14 cellular contexts compared by ENCODE assay signal in the genomic region with DNA sequence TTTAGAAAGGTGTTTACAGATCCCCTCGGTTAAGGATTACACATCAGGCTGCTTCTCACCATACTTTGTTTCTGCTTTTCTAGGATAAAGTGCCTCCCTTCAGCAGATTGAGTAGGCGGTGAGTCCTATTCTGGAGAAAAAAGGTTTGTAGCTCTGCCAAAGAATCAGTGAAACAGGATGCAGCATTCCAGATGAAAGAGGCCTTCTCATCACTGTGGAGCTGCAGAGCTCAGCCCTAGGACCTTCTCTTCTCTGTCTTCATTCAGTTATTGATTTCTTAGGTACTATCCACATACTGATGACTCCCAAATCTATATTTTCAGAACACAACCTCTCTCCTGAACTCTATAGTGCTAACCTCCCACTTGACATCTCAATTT.
DNase-seq lines count a peak whose midpoint lies in the region; ATAC-seq and TF ChIP-seq lines count a peak whose summit lies in the region.
"Had no signal": no experiment of that assay in that cellular context is flagged by ENCODE, and none has a peak within 500 bp of the region (broad histone marks: within the 10 kb centered on the region; RNA-seq: fewer than 3 reads in every experiment).

No MANE protein-coding gene starts in this region.

- H3K4me3 Mint-ChIP-seq in T-helper 2 cell treated with Interferon-gamma antibody and Interleukin-4, amounts not matched to agents 5 μg/mL and 100 μg/mL, for 36 hours, result no peak overlapping the region
- H3K4me3 Mint-ChIP-seq in CD8-positive, alpha-beta memory T cell, result no peak overlapping the region
- H3K4me3 Mint-ChIP-seq in T-helper 17 cell, result no peak overlapping the region
- H3K4me3 Mint-ChIP-seq: CD4-positive, alpha-beta memory T cell had no signal

- H3K9me2 ChIP-seq in SK-N-SH, result no peaks in the 10 kb centered on the region

- H3K4me2 ChIP-seq in SK-N-SH (no peak overlapping the region; the same call in 1 of the 2 replicates), parathyroid adenoma (ENCODE audit: low read length) (no peak overlapping the region)

- POLR2A ChIA-PET in BJ (lab: Charles Lee), result interaction anchor here (0.7 kb wide), 1 partner anchor 175 kb away, joined by 8 read pairs; no protein-coding TSS in a partner anchor
- POLR2A ChIA-PET in SK-N-SH (lab: Yijun Ruan, JAX), result no interaction called here
- POLR2A ChIA-PET in CD8-positive, alpha-beta memory T cell (lab: Charles Lee), result no interaction called here

- H3K79me2 ChIP-seq in SK-N-SH (ENCODE audit: insufficient read depth) (no peaks in the 10 kb centered on the region), parathyroid adenoma (no peaks in the 10 kb centered on the region)

- H3K27me3 Mint-ChIP-seq in T-helper 2 cell treated with Interferon-gamma antibody and Interleukin-4, amounts not matched to agents 5 μg/mL and 100 μg/mL, for 36 hours (ENCODE audit: low read depth), result peaks cover 14% of the 10 kb centered on the region
- no peaks in the 10 kb centered on the region for H3K27me3 Mint-ChIP-seq in CD8-positive, alpha-beta memory T cell
- H3K27me3 Mint-ChIP-seq in T-helper 17 cell, result no peaks in the 10 kb centered on the region
- H3K27me3 Mint-ChIP-seq: CD4-positive, alpha-beta memory T cell had no signal

- H3K9me3 ChIP-seq in SK-N-SH (no peaks in the 10 kb centered on the region), parathyroid adenoma (ENCODE audit: control insufficient read depth, low read length) (no peaks in the 10 kb centered on the region), T-helper 17 cell (ENCODE audit: control insufficient read depth, low read length, poor library complexity, severe bottlenecking) (no peaks in the 10 kb centered on the region)
- H3K9me3 ChIP-seq in CD8-positive, alpha-beta memory T cell (ENCODE audit: low read length), result no peaks in the 10 kb centered on the region
- H3K9me3 ChIP-seq: MG63 had no signal

- H3K36me3 Mint-ChIP-seq in T-helper 2 cell treated with Interferon-gamma antibody and Interleukin-4, amounts not matched to agents 5 μg/mL and 100 μg/mL, for 36 hours (ENCODE audit: low read depth), result no peaks in the 10 kb centered on the region
- no peaks in the 10 kb centered on the region for H3K36me3 Mint-ChIP-seq in CD8-positive, alpha-beta memory T cell
- no peaks in the 10 kb centered on the region for H3K36me3 Mint-ChIP-seq in T-helper 17 cell (ENCODE audit: low read depth)
- H3K36me3 Mint-ChIP-seq: CD4-positive, alpha-beta memory T cell had no signal

- no peaks in the 10 kb centered on the region for H3K36me3 ChIP-seq in BJ (ENCODE audit: control insufficient read depth, insufficient read depth, low read length)
- no peaks in the 10 kb centered on the region for H3K36me3 ChIP-seq in SK-N-SH (replicated peaks in 1 of 2; ENCODE audit: control insufficient read depth in 1 of 2, insufficient read depth in 2 of 2, low read length in 1 of 2)
- H3K36me3 ChIP-seq in parathyroid adenoma (ENCODE audit: control insufficient read depth, insufficient read depth, low read length), result no peaks in the 10 kb centered on the region
- no peaks in the 10 kb centered on the region for H3K36me3 ChIP-seq in CD8-positive, alpha-beta memory T cell (ENCODE audit: insufficient read depth, low read length)
- H3K36me3 ChIP-seq: MG63 had no signal

- DNase-seq in BJ (ENCODE audit: low read depth) (peak; percentile 35), SK-N-SH (no peak), fibroblast of villous mesenchyme (ENCODE audit: low read depth) (peak; percentile 51), NCI-H1417 treated with DMSO at 0.1 percent for 48 hours (lab: John Stamatoyannopoulos, UW) (no peak), T-helper 17 cell (no peak)
- no peak for DNase-seq in T-helper 2 cell treated with Interferon-gamma antibody and Interleukin-4, amounts not matched to agents 5 μg/mL and 100 μg/mL, for 36 hours (ENCODE audit: low spot score)
- DNase-seq in CD8-positive, alpha-beta memory T cell, result no peak
- DNase-seq: CD4-positive, alpha-beta memory T cell; left cardiac atrium; MG63; NCI-H748 treated with DMSO at 0.1 percent for 48 hours; SW 1271 had no signal

- no peaks in the 10 kb centered on the region for H4K20me1 ChIP-seq in SK-N-SH (ENCODE audit: insufficient read depth)

- no peak overlapping the region for H3K9ac ChIP-seq in SK-N-SH
- no peak overlapping the region for H3K9ac ChIP-seq in parathyroid adenoma

- WGBS in SK-N-SH (ENCODE audit: low lambda C conversion rate), result 70% methylated on average over 2 of the region's 2 CpGs

- no peak for TF ChIP-seq CTCF in BJ (IDR thresholded peaks at IDR 0.05; ENCODE audit: insufficient read depth, low read depth, low read length)
- no peak for TF ChIP-seq CTCF in SK-N-SH (IDR thresholded peaks at IDR 0.05)
- no peak for TF ChIP-seq CTCF in fibroblast of villous mesenchyme (IDR thresholded peaks at IDR 0.05; ENCODE audit: insufficient read depth, low read depth, low read length)
- no peak for TF ChIP-seq CTCF in parathyroid adenoma (IDR thresholded peaks at IDR 0.05)

- no peaks in the 10 kb centered on the region for H3K9me3 Mint-ChIP-seq in T-helper 2 cell treated with Interferon-gamma antibody and Interleukin-4, amounts not matched to agents 5 μg/mL and 100 μg/mL, for 36 hours
- no peaks in the 10 kb centered on the region for H3K9me3 Mint-ChIP-seq in CD8-positive, alpha-beta memory T cell
- H3K9me3 Mint-ChIP-seq: CD4-positive, alpha-beta memory T cell had no signal

- H3F3A ChIP-seq in SK-N-SH (replicated peaks; ENCODE audit: insufficient read depth), result peaks cover 5% of the 10 kb centered on the region

- no peak for TF ChIP-seq RAD21 in SK-N-SH (IDR thresholded peaks at IDR 0.05; ENCODE audit: low read length)

- H3K27ac ChIP-seq in SK-N-SH (ENCODE audit: low read depth in 2 of 2, low read length in 1 of 2), result peak overlapping the region; percentile 13 to 46; a peak in 3 of 4 replicates
- no peak overlapping the region for H3K27ac ChIP-seq in parathyroid adenoma
- H3K27ac ChIP-seq in CD8-positive, alpha-beta memory T cell (ENCODE audit: low read depth, low read length), result no peak overlapping the region

- no peaks in the 10 kb centered on the region for H3K27me3 ChIP-seq in BJ (ENCODE audit: control insufficient read depth, insufficient read depth, low read length)
- H3K27me3 ChIP-seq in SK-N-SH (ENCODE audit: insufficient read depth), result no peaks in the 10 kb centered on the region
- no peaks in the 10 kb centered on the region for H3K27me3 ChIP-seq in parathyroid adenoma (ENCODE audit: control insufficient read depth, insufficient read depth, low read length)
- no peaks in the 10 kb centered on the region for H3K27me3 ChIP-seq in CD8-positive, alpha-beta memory T cell (ENCODE audit: insufficient read depth, low read length, poor library complexity, severe bottlenecking)
- H3K27me3 ChIP-seq: MG63 had no signal

- H3K4me3 ChIP-seq in BJ (ENCODE audit: low read depth, low read length) (no peak overlapping the region), SK-N-SH (ENCODE audit: low read depth in 2 of 2, low read length in 1 of 2) (no peak overlapping the region), fibroblast of villous mesenchyme (ENCODE audit: low read depth, low read length) (no peak overlapping the region), parathyroid adenoma (ENCODE audit: low read depth, low read length) (no peak overlapping the region)
- H3K4me3 ChIP-seq in CD8-positive, alpha-beta memory T cell (ENCODE audit: low read length), result no peak overlapping the region
- H3K4me3 ChIP-seq: MG63 had no signal

- H2AFZ ChIP-seq in SK-N-SH (ENCODE audit: low read depth), result 0 out of 2 replicates have a peak overlapping the region, but pooled peaks have one; percentile 1
- peak overlapping the region; percentile 41 for H2AFZ ChIP-seq in parathyroid adenoma

- H3K27ac Mint-ChIP-seq in T-helper 2 cell treated with Interferon-gamma antibody and Interleukin-4, amounts not matched to agents 5 μg/mL and 100 μg/mL, for 36 hours, result no peak overlapping the region
- no peak overlapping the region for H3K27ac Mint-ChIP-seq in CD8-positive, alpha-beta memory T cell
- no peak overlapping the region for H3K27ac Mint-ChIP-seq in T-helper 17 cell
- H3K27ac Mint-ChIP-seq: CD4-positive, alpha-beta memory T cell had no signal

- H3K4me1 ChIP-seq in SK-N-SH (ENCODE audit: control insufficient read depth in 1 of 2, insufficient read depth in 2 of 2, low read depth in 1 of 2, low read length in 1 of 2) (peaks cover under 1 to 24% of the 10 kb centered on the region in 2 experiments; a peak in 2 of 4 replicates), parathyroid adenoma (no peaks in the 10 kb centered on the region)
- no peaks in the 10 kb centered on the region for H3K4me1 ChIP-seq in CD8-positive, alpha-beta memory T cell (ENCODE audit: insufficient read depth, low read length)

- CTCF ChIA-PET in BJ (lab: Yijun Ruan, JAX), result interaction anchor here (0.6 kb wide), 1 partner anchor 13 kb away, joined by 3 read pairs; no protein-coding TSS in a partner anchor
- CTCF ChIA-PET in SK-N-SH (lab: Yijun Ruan, JAX), result no interaction called here
- CTCF ChIA-PET in CD8-positive, alpha-beta memory T cell (lab: Charles Lee), result interaction anchor here (1.3 kb wide), 1 partner anchor 12 kb away, joined by 3 read pairs; no protein-coding TSS in a partner anchor

- TF ChIP-seq EP300 in SK-N-SH (IDR thresholded peaks at IDR 0.05; ENCODE audit: borderline replicate concordance in 1 of 2, low read depth in 1 of 2, low read length in 1 of 2), result no peak

- H3K4me1 Mint-ChIP-seq in T-helper 2 cell treated with Interferon-gamma antibody and Interleukin-4, amounts not matched to agents 5 μg/mL and 100 μg/mL, for 36 hours (ENCODE audit: low read depth), result no peaks in the 10 kb centered on the region
- no peaks in the 10 kb centered on the region for H3K4me1 Mint-ChIP-seq in CD8-positive, alpha-beta memory T cell
- peaks cover 5% of the 10 kb centered on the region for H3K4me1 Mint-ChIP-seq in T-helper 17 cell
- H3K4me1 Mint-ChIP-seq: CD4-positive, alpha-beta memory T cell had no signal

- no peak for ATAC-seq in T-helper 17 cell
- ATAC-seq: esophagus mucosa had no signal

TF ChIP-seq in SK-N-SH, 30 proteins besides CTCF, POLR2A, EP300 and RAD21 (continues in another document):
- TF ChIP-seq NRF1 (IDR thresholded peaks at IDR 0.05; ENCODE audit: low read depth, low read length) (no peak), FOSL2 (IDR thresholded peaks at IDR 0.05; ENCODE audit: borderline replicate concordance, low read depth) (no peak)
- TF ChIP-seq, protein P1, sequence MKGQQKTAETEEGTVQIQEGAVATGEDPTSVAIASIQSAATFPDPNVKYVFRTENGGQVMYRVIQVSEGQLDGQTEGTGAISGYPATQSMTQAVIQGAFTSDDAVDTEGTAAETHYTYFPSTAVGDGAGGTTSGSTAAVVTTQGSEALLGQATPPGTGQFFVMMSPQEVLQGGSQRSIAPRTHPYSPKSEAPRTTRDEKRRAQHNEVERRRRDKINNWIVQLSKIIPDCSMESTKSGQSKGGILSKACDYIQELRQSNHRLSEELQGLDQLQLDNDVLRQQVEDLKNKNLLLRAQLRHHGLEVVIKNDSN (IDR thresholded peaks at IDR 0.05; ENCODE audit: borderline replicate concordance, low read depth), result no peak

Comparison
In these comparisons a context has a peak if more than half of its experiments do, and no peak if none do; other contexts are left out.
1. DNase-seq: peak in BJ (single experiment) and fibroblast of villous mesenchyme (single experiment); none in SK-N-SH (single experiment), T-helper 2 cell treated with Interferon-gamma antibody and Interleukin-4, amounts not matched to agents 5 μg/mL and 100 μg/mL, for 36 hours (single experiment), CD8-positive, alpha-beta memory T cell (0 of 5), NCI-H1417 treated with DMSO at 0.1 percent for 48 hours (single experiment) and T-helper 17 cell (0 of 3).
2. H3K27ac ChIP-seq: peak in SK-N-SH (2 of 2); none in parathyroid adenoma (single experiment) and CD8-positive, alpha-beta memory T cell (single experiment).